23 cellular contexts compared by ENCODE assay signal in the genomic region with DNA sequence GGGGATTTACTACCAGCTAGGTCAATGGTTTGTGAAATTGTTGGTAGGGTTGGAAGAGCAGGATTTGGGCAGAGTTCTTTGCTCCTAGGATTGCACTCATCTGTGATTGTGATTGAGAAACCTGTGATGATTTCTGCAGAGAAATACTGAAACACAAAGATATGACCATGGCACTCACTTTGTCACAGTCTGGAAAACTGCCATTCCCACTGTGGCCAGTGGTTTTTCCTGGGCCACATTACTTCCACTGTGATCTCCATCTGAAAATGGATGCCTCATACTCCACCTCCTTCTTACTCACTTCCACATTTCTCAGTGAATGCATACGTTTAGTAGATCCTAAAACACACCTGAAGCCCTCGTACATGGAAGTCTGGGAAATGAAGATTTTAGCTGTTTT.
"Had no signal": no experiment of that assay in that cellular context is flagged by ENCODE, and none has a peak within 500 bp of the region (broad histone marks: within the 10 kb centered on the region; RNA-seq: fewer than 3 reads in every experiment).

No MANE protein-coding gene starts in this region.

- H3K27ac ChIP-seq: VCaP had no signal

- ATAC-seq: activated T-helper 17 cell treated with anti-CD3 and anti-CD28 coated beads, Interleukin-2, amount 50 U/mL, for 72 hours; T-cell had no signal

- FAIRE-seq: astrocyte, TTC549 had no signal

- DNase-seq: activated CD4-positive, alpha-beta memory T cell treated with anti-CD3 and anti-CD28 coated beads, Interleukin-2, amount 10 ng/mL, durations not matched to agents 7 days and 5 days; activated CD4-positive, alpha-beta T cell treated with anti-CD3 and anti-CD28 coated beads, Interleukin-2, amount 50 U/mL, for 1 hour; activated CD4-positive, CD25-positive, alpha-beta regulatory T cell; activated gamma-delta T cell; activated naive CD4-positive, alpha-beta T cell treated with anti-CD3 and anti-CD28 coated beads for 36 hours; activated T-cell treated with anti-CD3 and anti-CD28 coated beads for 4 hours; activated T-cell treated with anti-CD3 and anti-CD28 coated beads, Interleukin-2, amount 50 U/mL, for 48 hours; amygdala; NCI-H1092; NCI-H2029; NCI-H2107; NCI-H2171 treated with DMSO at 0.1 percent for 48 hours; NCI-H226; NCI-H526 treated with DMSO at 0.1 percent for 48 hours; NCI-H82; SIG-M5; T-cell; T-helper 2 cell; T1000 had no signal
